In genomic region chr12:116277393-116278258, GRCh38 we compare ENCODE assay signal across 1 cellular context.
A peak's percentile ranks its signal among the peaks of the same experiment; 100 is the strongest.
TF ChIP-seq lines count a peak whose summit lies in the region.

MED13L (minus strand) TSS chr12:116277693; CDS start chr12:116277131, 562 bp downstream.

TF ChIP-seq in SK-N-SH, 30 proteins besides CTCF, POLR2A, EP300 and RAD21 (continued from another document):
- no peak for TF ChIP-seq ZBTB33 (IDR thresholded peaks at IDR 0.05; ENCODE audit: borderline replicate concordance, low read depth)
- no peak for TF ChIP-seq IRF3 (IDR thresholded peaks at IDR 0.05; ENCODE audit: low read depth, low read length)
- peak; percentile 48; the same call in 1 of the 2 replicates for TF ChIP-seq USF2 (IDR thresholded peaks at IDR 0.05; ENCODE audit: borderline replicate concordance, low read depth, low read length)
